In genomic region chr11:70483077-70483861, GRCh38 we compare ENCODE assay signal across 8 cellular contexts.
DNase-seq lines count a peak whose midpoint lies in the region; ATAC-seq, FAIRE-seq and TF ChIP-seq lines count a peak whose summit lies in the region.

No MANE protein-coding gene starts in this region.

- peaks cover 25% of the 10 kb centered on the region for H3K36me3 Mint-ChIP-seq in Calu3 (ENCODE audit: insufficient read depth, unreplicated experiment)
- H3K36me3 Mint-ChIP-seq in brain, result peaks cover 41% of the 10 kb centered on the region
- no peaks in the 10 kb centered on the region for H3K36me3 Mint-ChIP-seq in naive thymus-derived CD8-positive, alpha-beta T cell
- no peaks in the 10 kb centered on the region for H3K36me3 Mint-ChIP-seq in activated CD8-positive, alpha-beta memory T cell treated with anti-CD3 and anti-CD28 coated beads, Interleukin-2, amount 10 ng/mL, durations not matched to agents 7 days and 5 days

- no peaks in the 10 kb centered on the region for H3K79me1 ChIP-seq in mesenchymal stem cell (replicated peaks; ENCODE audit: low read length, poor library complexity, severe bottlenecking)

- ATAC-seq in naive thymus-derived CD8-positive, alpha-beta T cell, result no peak
- no peak for ATAC-seq in activated CD8-positive, alpha-beta memory T cell treated with anti-CD3 and anti-CD28 coated beads, Interleukin-2, amount 10 ng/mL, durations not matched to agents 7 days and 5 days

- H2BK15ac ChIP-seq in mesenchymal stem cell (ENCODE audit: low read depth, poor library complexity, severe bottlenecking), result no peak overlapping the region

- H2AK5ac ChIP-seq in mesenchymal stem cell (ENCODE audit: low read length, severe bottlenecking), result no peak overlapping the region

- no peak overlapping the region for H3K9ac ChIP-seq in mesenchymal stem cell (ENCODE audit: low read length)

- DNase-seq in Calu3, result peak; percentile 68
- no peak for DNase-seq in LNCaP clone FGC (ENCODE audit: low read depth)
- peak; percentile 38 for DNase-seq in mesenchymal stem cell
- no peak for DNase-seq in naive thymus-derived CD8-positive, alpha-beta T cell
- DNase-seq in NCI-H2107 treated with DMSO at 0.1 percent for 48 hours (lab: John Stamatoyannopoulos, UW; ENCODE audit: unreplicated experiment), result no peak
- no peak for DNase-seq in frontal cortex (ENCODE audit: low spot score in 2 of 2)
- no peak for DNase-seq in activated CD8-positive, alpha-beta memory T cell treated with anti-CD3 and anti-CD28 coated beads, Interleukin-2, amount 10 ng/mL, durations not matched to agents 7 days and 5 days

- POLR2A ChIA-PET in naive thymus-derived CD8-positive, alpha-beta T cell (lab: Charles Lee), result no interaction called here

- CTCF ChIA-PET in Calu3 (lab: Charles Lee), result interaction anchor here (0.6 to 2.8 kb wide), 11 partner anchors 10 to 965 kb away, joined by 3 to 11 read pairs (median 4); no protein-coding TSS in a partner anchor
- CTCF ChIA-PET in activated CD8-positive, alpha-beta memory T cell treated with anti-CD3 and anti-CD28 coated beads, Interleukin-2, amount 10 ng/mL, durations not matched to agents 7 days and 5 days (lab: Charles Lee), result no interaction called here

- H4K91ac ChIP-seq in mesenchymal stem cell (ENCODE audit: low read length), result no peak overlapping the region

- H2BK5ac ChIP-seq in mesenchymal stem cell (ENCODE audit: low read depth, low read length, poor library complexity, severe bottlenecking), result no peak overlapping the region

- H2BK12ac ChIP-seq in mesenchymal stem cell (ENCODE audit: low read length in 2 of 2), result no peak overlapping the region

- no peaks in the 10 kb centered on the region for H3K27me3 ChIP-seq in mesenchymal stem cell (ENCODE audit: control insufficient read depth in 1 of 2, insufficient read depth in 1 of 2, low read length in 2 of 2)

- peaks cover 16% of the 10 kb centered on the region for H3K4me1 ChIP-seq in mesenchymal stem cell (ENCODE audit: control insufficient read depth, insufficient read depth, low read depth, low read length)

- intact Hi-C loops in Calu3 (cut with micrococcal nuclease; ENCODE audit: unreplicated experiment), result no loop called here

- no peak overlapping the region for H3K4me3 ChIP-seq in LNCaP clone FGC (ENCODE audit: low read depth, low read length)
- no peak overlapping the region for H3K4me3 ChIP-seq in mesenchymal stem cell (ENCODE audit: insufficient read depth in 1 of 2, low read depth in 1 of 2, low read length in 2 of 2)

- H3K9me3 ChIP-seq in mesenchymal stem cell (ENCODE audit: control insufficient read depth, low read length), result no peaks in the 10 kb centered on the region

- H3K9me3 Mint-ChIP-seq in Calu3 (ENCODE audit: low read depth, unreplicated experiment) (no peaks in the 10 kb centered on the region), brain (peaks cover 0 to 3% (median 0%) of the 10 kb centered on the region in 5 experiments)
- H3K9me3 Mint-ChIP-seq in naive thymus-derived CD8-positive, alpha-beta T cell, result peaks cover 0 to 4% (median 0%) of the 10 kb centered on the region in 9 donors
- no peaks in the 10 kb centered on the region for H3K9me3 Mint-ChIP-seq in activated CD8-positive, alpha-beta memory T cell treated with anti-CD3 and anti-CD28 coated beads, Interleukin-2, amount 10 ng/mL, durations not matched to agents 7 days and 5 days (ENCODE audit: low read depth)

- H3K4me3 Mint-ChIP-seq in Calu3 (ENCODE audit: low read depth, unreplicated experiment) (peak overlapping the region; percentile 19), brain (no peak overlapping the region)
- H3K4me3 Mint-ChIP-seq in naive thymus-derived CD8-positive, alpha-beta T cell, result no peak overlapping the region
- H3K4me3 Mint-ChIP-seq in activated CD8-positive, alpha-beta memory T cell treated with anti-CD3 and anti-CD28 coated beads, Interleukin-2, amount 10 ng/mL, durations not matched to agents 7 days and 5 days, result no peak overlapping the region

- no peak overlapping the region for H3K14ac ChIP-seq in mesenchymal stem cell (ENCODE audit: low read length in 2 of 2)

- H3K4me2 ChIP-seq in mesenchymal stem cell (ENCODE audit: low read length, poor library complexity, severe bottlenecking), result no peak overlapping the region

- H3K27ac ChIP-seq in mesenchymal stem cell (ENCODE audit: low read length, poor library complexity, severe bottlenecking), result no peak overlapping the region

- H2BK120ac ChIP-seq in mesenchymal stem cell (ENCODE audit: low read depth, low read length), result no peak overlapping the region

- H2AFZ ChIP-seq in mesenchymal stem cell (ENCODE audit: low read depth, low read length), result no peak overlapping the region

- H3K36me3 ChIP-seq in mesenchymal stem cell (ENCODE audit: control insufficient read depth in 1 of 2, insufficient read depth in 2 of 2, low read depth in 1 of 2, low read length in 2 of 2), result peaks cover 9 to 18% of the 10 kb centered on the region in 2 experiments

- H3K27ac Mint-ChIP-seq in Calu3 (ENCODE audit: unreplicated experiment) (no peak overlapping the region), brain (peak overlapping the region in 4 of 5 experiments; percentile 76 to 93 (median 84))
- no peak overlapping the region for H3K27ac Mint-ChIP-seq in naive thymus-derived CD8-positive, alpha-beta T cell
- no peak overlapping the region for H3K27ac Mint-ChIP-seq in activated CD8-positive, alpha-beta memory T cell treated with anti-CD3 and anti-CD28 coated beads, Interleukin-2, amount 10 ng/mL, durations not matched to agents 7 days and 5 days

- 90% methylated on average over 7 of the region's 9 CpGs for WGBS in mesenchymal stem cell

- no TSS peak for BruUV-seq in Calu3 (replicated peaks; lab: Mats Ljungman, UMichigan)

- H3K27me3 Mint-ChIP-seq in Calu3 (ENCODE audit: unreplicated experiment), result no peaks in the 10 kb centered on the region
- no peaks in the 10 kb centered on the region for H3K27me3 Mint-ChIP-seq in brain
- peaks cover 0 to 12% (median 0%) of the 10 kb centered on the region in 5 donors for H3K27me3 Mint-ChIP-seq in naive thymus-derived CD8-positive, alpha-beta T cell
- no peaks in the 10 kb centered on the region for H3K27me3 Mint-ChIP-seq in activated CD8-positive, alpha-beta memory T cell treated with anti-CD3 and anti-CD28 coated beads, Interleukin-2, amount 10 ng/mL, durations not matched to agents 7 days and 5 days

- H3K23ac ChIP-seq in mesenchymal stem cell (ENCODE audit: low read length in 2 of 2), result no peak overlapping the region

- FAIRE-seq in frontal cortex (lab: Jason Lieb, UNC), result no peak

- H3K18ac ChIP-seq in mesenchymal stem cell (ENCODE audit: low read depth in 1 of 2, low read length in 2 of 2), result no peak overlapping the region

- H3K4me1 Mint-ChIP-seq in Calu3 (ENCODE audit: low read depth, unreplicated experiment) (peaks cover 16% of the 10 kb centered on the region), brain (peaks cover 54% of the 10 kb centered on the region)
- peaks cover 0 to 3% (median 0%) of the 10 kb centered on the region in 4 donors for H3K4me1 Mint-ChIP-seq in naive thymus-derived CD8-positive, alpha-beta T cell
- no peaks in the 10 kb centered on the region for H3K4me1 Mint-ChIP-seq in activated CD8-positive, alpha-beta memory T cell treated with anti-CD3 and anti-CD28 coated beads, Interleukin-2, amount 10 ng/mL, durations not matched to agents 7 days and 5 days

- TF ChIP-seq CTCF in Calu3 (IDR thresholded peaks at IDR 0.05; ENCODE audit: unreplicated experiment) (peak; percentile 60), LNCaP clone FGC (IDR thresholded peaks at IDR 0.05; ENCODE audit: control insufficient read depth, extremely low read depth, insufficient read depth) (peak; percentile 34), brain (conservative IDR thresholded peaks at IDR 0.05) (peak; percentile 33 to 46)

- H3K4ac ChIP-seq in mesenchymal stem cell (ENCODE audit: low read depth in 1 of 2, low read length in 2 of 2), result no peak overlapping the region

- no peak overlapping the region for H4K8ac ChIP-seq in mesenchymal stem cell (ENCODE audit: low read length)

Comparison
In these comparisons a context has a peak if more than half of its experiments do, and no peak if none do; other contexts are left out.
1. DNase-seq: peak in Calu3 (single experiment) and mesenchymal stem cell (single experiment); none in LNCaP clone FGC (single experiment), naive thymus-derived CD8-positive, alpha-beta T cell (0 of 10), NCI-H2107 treated with DMSO at 0.1 percent for 48 hours (single experiment), frontal cortex (0 of 2) and activated CD8-positive, alpha-beta memory T cell treated with anti-CD3 and anti-CD28 coated beads, Interleukin-2, amount 10 ng/mL, durations not matched to agents 7 days and 5 days (single experiment).
2. H3K27ac Mint-ChIP-seq: peak in brain (4 of 5); none in Calu3 (single experiment), naive thymus-derived CD8-positive, alpha-beta T cell (0 of 10) and activated CD8-positive, alpha-beta memory T cell treated with anti-CD3 and anti-CD28 coated beads, Interleukin-2, amount 10 ng/mL, durations not matched to agents 7 days and 5 days (single experiment).
3. Peak in every context shown above with its lines, with median percentiles within 50 percentile points of each other: CTCF ChIP-seq.